2 cellular contexts compared by ENCODE assay signal in genomic region chr9:4922730-4923129, GRCh38.
TF ChIP-seq lines count a peak whose summit lies in the region.

No MANE protein-coding gene starts in this region.

TF ChIP-seq in liver, 16 proteins besides CTCF, POLR2A, EP300 and RAD21 (continued from another document):
- no peak for TF ChIP-seq REST (IDR thresholded peaks at IDR 0.05)

TF ChIP-seq in HepG2, 621 proteins besides CTCF, POLR2A, EP300 and RAD21 (continued from another document):
- TF ChIP-seq ZBTB3 (CRISPR knock-in tag; IDR thresholded peaks at IDR 0.05; ENCODE audit: borderline replicate concordance, low read depth), result no peak
